10 cellular contexts compared by ENCODE assay signal in genomic region chr20:56171087-56172012, GRCh38.
A peak's percentile ranks its signal among the peaks of the same experiment; 100 is the strongest.
DNase-seq lines count a peak whose midpoint lies in the region; ATAC-seq and TF ChIP-seq lines count a peak whose summit lies in the region.
"Had no signal": no experiment of that assay in that cellular context is flagged by ENCODE, and none has a peak within 500 bp of the region (broad histone marks: within the 10 kb centered on the region; RNA-seq: fewer than 3 reads in every experiment).

No MANE protein-coding gene starts in this region.

- POLR2A ChIA-PET in A673 (lab: Charles Lee; ENCODE audit: low non-redundant PET) = no interaction called here
- POLR2A ChIA-PET in activated CD8-positive, alpha-beta T cell treated with anti-CD3 and anti-CD28 coated beads for 36 hours (lab: Charles Lee) = no interaction called here

- H3K27me3 Mint-ChIP-seq in activated CD4-positive, alpha-beta T cell treated with anti-CD3 and anti-CD28 coated beads, Interleukin-2, amount 10 ng/mL, durations not matched to agents 24 days and 14 days = no peaks in the 10 kb centered on the region
- H3K27me3 Mint-ChIP-seq in activated CD8-positive, alpha-beta T cell treated with anti-CD3 and anti-CD28 coated beads for 36 hours = peaks cover 1% of the 10 kb centered on the region

- H3K4me2 ChIP-seq in Karpas-422 (ENCODE audit: low read depth, low read length, poor library complexity, severe bottlenecking) = no peak overlapping the region

- H3K4me1 ChIP-seq in A673 (ENCODE audit: insufficient read depth, low read length, poor library complexity, severe bottlenecking) (no peaks in the 10 kb centered on the region), Karpas-422 (ENCODE audit: low read length) (no peaks in the 10 kb centered on the region), adipocyte (ENCODE audit: control insufficient read depth, insufficient read depth, low read length) (no peaks in the 10 kb centered on the region)

- no peak for ATAC-seq in activated CD8-positive, alpha-beta T cell treated with anti-CD3 and anti-CD28 coated beads for 36 hours

- intact Hi-C loops in A673 (cut with micrococcal nuclease; ENCODE audit: unreplicated experiment) = no loop called here
- intact Hi-C loops in activated CD4-positive, alpha-beta T cell treated with anti-CD3 and anti-CD28 coated beads, Interleukin-2, amount 10 ng/mL, durations not matched to agents 24 days and 14 days (cut with micrococcal nuclease) = no loop called here
- intact Hi-C loops in activated CD8-positive, alpha-beta T cell treated with anti-CD3 and anti-CD28 coated beads for 36 hours (cut with micrococcal nuclease) = no loop called here

- no peak overlapping the region for H3K4me3 Mint-ChIP-seq in activated CD4-positive, alpha-beta T cell treated with anti-CD3 and anti-CD28 coated beads, Interleukin-2, amount 10 ng/mL, durations not matched to agents 24 days and 14 days
- H3K4me3 Mint-ChIP-seq in activated CD8-positive, alpha-beta T cell treated with anti-CD3 and anti-CD28 coated beads for 36 hours = no peak overlapping the region
- H3K4me3 Mint-ChIP-seq: CD4-positive, alpha-beta memory T cell had no signal

- H3K9me3 Mint-ChIP-seq in activated CD4-positive, alpha-beta T cell treated with anti-CD3 and anti-CD28 coated beads, Interleukin-2, amount 10 ng/mL, durations not matched to agents 24 days and 14 days = peaks cover 4% of the 10 kb centered on the region
- H3K9me3 Mint-ChIP-seq in activated CD8-positive, alpha-beta T cell treated with anti-CD3 and anti-CD28 coated beads for 36 hours = peaks cover 1% of the 10 kb centered on the region

- no peaks in the 10 kb centered on the region for H3K36me3 ChIP-seq in A673 (ENCODE audit: insufficient read depth, low read length, poor library complexity, severe bottlenecking)
- no peaks in the 10 kb centered on the region for H3K36me3 ChIP-seq in Karpas-422 (ENCODE audit: insufficient read depth, low read length)
- no peaks in the 10 kb centered on the region for H3K36me3 ChIP-seq in adipocyte (ENCODE audit: control insufficient read depth, insufficient read depth, low read length, severe bottlenecking)

- no peaks in the 10 kb centered on the region for H3K9me2 ChIP-seq in Karpas-422 (replicated peaks; ENCODE audit: insufficient read depth, low read length)

- H3K27me3 ChIP-seq in A673 (replicated peaks; ENCODE audit: insufficient read depth, low read depth, low read length, poor library complexity) (peaks cover 8% of the 10 kb centered on the region), Karpas-422 (ENCODE audit: low read length) (no peaks in the 10 kb centered on the region), adipocyte (replicated peaks; ENCODE audit: control insufficient read depth, insufficient read depth, low read length) (no peaks in the 10 kb centered on the region)

- H3K9ac ChIP-seq in Karpas-422 (ENCODE audit: low read length) = no peak overlapping the region
- H3K9ac ChIP-seq in adipocyte (ENCODE audit: low read length) = no peak overlapping the region

- no peak overlapping the region for H3K4me3 ChIP-seq in A673 (ENCODE audit: low read depth, low read length, poor library complexity, severe bottlenecking)
- H3K4me3 ChIP-seq in Karpas-422 (ENCODE audit: low read length) = no peak overlapping the region
- H3K4me3 ChIP-seq in adipocyte (ENCODE audit: low read length) = no peak overlapping the region

- H3K27ac Mint-ChIP-seq in activated CD4-positive, alpha-beta T cell treated with anti-CD3 and anti-CD28 coated beads, Interleukin-2, amount 10 ng/mL, durations not matched to agents 24 days and 14 days = no peak overlapping the region
- no peak overlapping the region for H3K27ac Mint-ChIP-seq in activated CD8-positive, alpha-beta T cell treated with anti-CD3 and anti-CD28 coated beads for 36 hours
- H3K27ac Mint-ChIP-seq: CD4-positive, alpha-beta memory T cell had no signal

- H3K9me3 ChIP-seq in A673 (ENCODE audit: low read depth, low read length, poor library complexity, severe bottlenecking) (no peaks in the 10 kb centered on the region), Karpas-422 (ENCODE audit: low read length) (no peaks in the 10 kb centered on the region), adipocyte (ENCODE audit: control insufficient read depth, low read length) (no peaks in the 10 kb centered on the region)

- H3K36me3 Mint-ChIP-seq in activated CD4-positive, alpha-beta T cell treated with anti-CD3 and anti-CD28 coated beads, Interleukin-2, amount 10 ng/mL, durations not matched to agents 24 days and 14 days (ENCODE audit: low read depth) = no peaks in the 10 kb centered on the region
- no peaks in the 10 kb centered on the region for H3K36me3 Mint-ChIP-seq in activated CD8-positive, alpha-beta T cell treated with anti-CD3 and anti-CD28 coated beads for 36 hours (ENCODE audit: low read depth)
- H3K36me3 Mint-ChIP-seq: CD4-positive, alpha-beta memory T cell had no signal

- H3K27ac ChIP-seq in A673 (ENCODE audit: low read depth, low read length, poor library complexity, severe bottlenecking) (no peak overlapping the region), Karpas-422 (ENCODE audit: low read length) (no peak overlapping the region)

- CTCF ChIA-PET in A673 (lab: Charles Lee) = no interaction called here
- CTCF ChIA-PET in activated CD8-positive, alpha-beta T cell treated with anti-CD3 and anti-CD28 coated beads for 36 hours (lab: Charles Lee) = no interaction called here

- TF ChIP-seq CTCF in A673 (conservative IDR thresholded peaks at IDR 0.05; ENCODE audit: low read depth, low read length) = 0 out of 2 replicates have a peak, but pooled peaks have one; percentile 27
- TF ChIP-seq CTCF in activated CD8-positive, alpha-beta T cell treated with anti-CD3 and anti-CD28 coated beads for 36 hours (IDR thresholded peaks at IDR 0.05) = no peak

- no peak overlapping the region for H2AFZ ChIP-seq in Karpas-422 (ENCODE audit: low read length)

- H4K20me1 ChIP-seq in Karpas-422 (ENCODE audit: insufficient read depth, low read depth, low read length) = no peaks in the 10 kb centered on the region

- no peaks in the 10 kb centered on the region for H3K4me1 Mint-ChIP-seq in activated CD4-positive, alpha-beta T cell treated with anti-CD3 and anti-CD28 coated beads, Interleukin-2, amount 10 ng/mL, durations not matched to agents 24 days and 14 days
- no peaks in the 10 kb centered on the region for H3K4me1 Mint-ChIP-seq in activated CD8-positive, alpha-beta T cell treated with anti-CD3 and anti-CD28 coated beads for 36 hours (ENCODE audit: low read depth)
- H3K4me1 Mint-ChIP-seq: CD4-positive, alpha-beta memory T cell had no signal

- no peaks in the 10 kb centered on the region for H3K79me2 ChIP-seq in Karpas-422 (ENCODE audit: low read length)

- no TSS peak for BruUV-seq in A673 (replicated peaks; lab: Mats Ljungman, UMichigan)

- peak; percentile 10 for DNase-seq in A673 (ENCODE audit: low spot score)
- DNase-seq in Karpas-422 = peak; percentile 66
- DNase-seq in adipocyte (ENCODE audit: low read depth) = peak; percentile 5
- peak; percentile 1 for DNase-seq in kidney glomerular epithelial cell (lab: John Stamatoyannopoulos, UW)
- no peak for DNase-seq in activated CD4-positive, alpha-beta T cell treated with anti-CD3 and anti-CD28 coated beads, Interleukin-2, amount 10 ng/mL, durations not matched to agents 24 days and 14 days
- no peak for DNase-seq in activated naive CD4-positive, alpha-beta T cell (lab: John Stamatoyannopoulos, UW)
- no peak for DNase-seq in activated CD4-positive, CD25-positive, alpha-beta regulatory T cell (lab: John Stamatoyannopoulos, UW)
- no peak for DNase-seq in activated CD8-positive, alpha-beta T cell treated with anti-CD3 and anti-CD28 coated beads for 36 hours
- DNase-seq: activated CD8-positive, alpha-beta memory T cell treated with anti-CD3 and anti-CD28 coated beads, Interleukin-2, amount 50 U/mL, for 4 hours; CD4-positive, alpha-beta memory T cell had no signal

Comparison
In these comparisons a context has a peak if more than half of its experiments do, and no peak if none do; other contexts are left out.
1. DNase-seq: peak in A673 (single experiment), Karpas-422 (single experiment), adipocyte (single experiment) and kidney glomerular epithelial cell (single experiment); none in activated CD4-positive, alpha-beta T cell treated with anti-CD3 and anti-CD28 coated beads, Interleukin-2, amount 10 ng/mL, durations not matched to agents 24 days and 14 days (single experiment), activated naive CD4-positive, alpha-beta T cell (0 of 4), activated CD4-positive, CD25-positive, alpha-beta regulatory T cell (0 of 4) and activated CD8-positive, alpha-beta T cell treated with anti-CD3 and anti-CD28 coated beads for 36 hours (single experiment).